Comparison of ENCODE assay signal across 12 cellular contexts in genomic region chrX:2632533-2633504, GRCh38. TPM values are rescaled to one million over a fixed set of nuclear protein-coding genes. Genes with fewer than 3 reads are reported as not detected.
DNase-seq lines count a peak whose midpoint lies in the region; ATAC-seq and TF ChIP-seq lines count a peak whose summit lies in the region.
"Had no signal": no experiment of that assay in that cellular context is flagged by ENCODE, and none has a peak within 500 bp of the region (broad histone marks: within the 10 kb centered on the region; RNA-seq: fewer than 3 reads in every experiment).

No MANE protein-coding gene starts in this region.

- H3K9me3 ChIP-seq in colonic mucosa (no peaks in the 10 kb centered on the region), lower lobe of right lung (peaks cover 13% of the 10 kb centered on the region)
- H3K9me3 ChIP-seq: tibial artery had no signal

- peaks cover 40% of the 10 kb centered on the region for H3K36me3 Mint-ChIP-seq in activated naive CD4-positive, alpha-beta T cell treated with anti-CD3 and anti-CD28 coated beads, Interleukin-2, amount 50 U/mL, for 24 hours
- H3K36me3 Mint-ChIP-seq in activated naive CD4-positive, alpha-beta T cell treated with anti-CD3 and anti-CD28 coated beads for 36 hours (ENCODE audit: low read depth), result peaks cover 51% of the 10 kb centered on the region
- peaks cover 59 to 61% of the 10 kb centered on the region in 2 donors for H3K36me3 Mint-ChIP-seq in stimulated activated naive B cell treated with anti-CD40 and anti-IgM and Interleukin-4, amounts not matched to agents 10 μg/mL and 1 μg/mL and 100 μg/mL, for 72 hours

- H3K27me3 ChIP-seq in colonic mucosa (no peaks in the 10 kb centered on the region), lower lobe of right lung (ENCODE audit: low read depth) (no peaks in the 10 kb centered on the region)
- H3K27me3 ChIP-seq: tibial artery had no signal

- H3K36me3 ChIP-seq in colonic mucosa (no peaks in the 10 kb centered on the region), lower lobe of right lung (peaks cover 6% of the 10 kb centered on the region)

- no peaks in the 10 kb centered on the region for H3K27me3 Mint-ChIP-seq in activated naive CD4-positive, alpha-beta T cell treated with anti-CD3 and anti-CD28 coated beads, Interleukin-2, amount 50 U/mL, for 24 hours
- no peaks in the 10 kb centered on the region for H3K27me3 Mint-ChIP-seq in activated naive CD4-positive, alpha-beta T cell treated with anti-CD3 and anti-CD28 coated beads for 36 hours (ENCODE audit: low read depth)
- H3K27me3 Mint-ChIP-seq in stimulated activated naive B cell treated with anti-CD40 and anti-IgM and Interleukin-4, amounts not matched to agents 10 μg/mL and 1 μg/mL and 100 μg/mL, for 72 hours, result no peaks in the 10 kb centered on the region

- H3K9me3 Mint-ChIP-seq in activated naive CD4-positive, alpha-beta T cell treated with anti-CD3 and anti-CD28 coated beads, Interleukin-2, amount 50 U/mL, for 24 hours, result peaks cover 26% of the 10 kb centered on the region
- H3K9me3 Mint-ChIP-seq in activated naive CD4-positive, alpha-beta T cell treated with anti-CD3 and anti-CD28 coated beads for 36 hours, result peaks cover 39% of the 10 kb centered on the region
- peaks cover 29 to 32% of the 10 kb centered on the region in 2 donors for H3K9me3 Mint-ChIP-seq in stimulated activated naive B cell treated with anti-CD40 and anti-IgM and Interleukin-4, amounts not matched to agents 10 μg/mL and 1 μg/mL and 100 μg/mL, for 72 hours

- intact Hi-C loops in activated naive CD4-positive, alpha-beta T cell treated with anti-CD3 and anti-CD28 coated beads for 36 hours (cut with micrococcal nuclease), result no loop called here
- intact Hi-C loops in colonic mucosa (cut with DNase I) (no loop called here), lower lobe of right lung (cut with DNase I) (no loop called here)

- H3K27ac Mint-ChIP-seq in activated naive CD4-positive, alpha-beta T cell treated with anti-CD3 and anti-CD28 coated beads, Interleukin-2, amount 50 U/mL, for 24 hours, result peak overlapping the region; percentile 46
- H3K27ac Mint-ChIP-seq in activated naive CD4-positive, alpha-beta T cell treated with anti-CD3 and anti-CD28 coated beads for 36 hours, result no peak overlapping the region
- peak overlapping the region; percentile 85 for H3K27ac Mint-ChIP-seq in stimulated activated naive B cell treated with anti-CD40 and anti-IgM and Interleukin-4, amounts not matched to agents 10 μg/mL and 1 μg/mL and 100 μg/mL, for 72 hours

- H3K4me3 ChIP-seq in Jurkat, Clone E6-1 (ENCODE audit: low read length), result no peak overlapping the region
- H3K4me3 ChIP-seq in colonic mucosa (no peak overlapping the region), lower lobe of right lung (no peak overlapping the region)
- H3K4me3 ChIP-seq: tibial artery had no signal

- H3K27ac ChIP-seq in colonic mucosa (peak overlapping the region; percentile 36), lower lobe of right lung (no peak overlapping the region)
- H3K27ac ChIP-seq: tibial artery had no signal

- CTCF ChIA-PET in activated naive CD4-positive, alpha-beta T cell treated with anti-CD3 and anti-CD28 coated beads for 36 hours (lab: Charles Lee), result no interaction called here

- H3K4me1 Mint-ChIP-seq in activated naive CD4-positive, alpha-beta T cell treated with anti-CD3 and anti-CD28 coated beads, Interleukin-2, amount 50 U/mL, for 24 hours, result peaks cover 42% of the 10 kb centered on the region
- peaks cover 36% of the 10 kb centered on the region for H3K4me1 Mint-ChIP-seq in activated naive CD4-positive, alpha-beta T cell treated with anti-CD3 and anti-CD28 coated beads for 36 hours (ENCODE audit: low read depth)
- peaks cover 39 to 43% of the 10 kb centered on the region in 2 donors for H3K4me1 Mint-ChIP-seq in stimulated activated naive B cell treated with anti-CD40 and anti-IgM and Interleukin-4, amounts not matched to agents 10 μg/mL and 1 μg/mL and 100 μg/mL, for 72 hours

- H3K9ac ChIP-seq in colonic mucosa (ENCODE audit: low read depth in 2 of 2, low read length in 2 of 2), result no peak overlapping the region

- H3K4me3 Mint-ChIP-seq in activated naive CD4-positive, alpha-beta T cell treated with anti-CD3 and anti-CD28 coated beads, Interleukin-2, amount 50 U/mL, for 24 hours, result no peak overlapping the region
- no peak overlapping the region for H3K4me3 Mint-ChIP-seq in activated naive CD4-positive, alpha-beta T cell treated with anti-CD3 and anti-CD28 coated beads for 36 hours
- H3K4me3 Mint-ChIP-seq in stimulated activated naive B cell treated with anti-CD40 and anti-IgM and Interleukin-4, amounts not matched to agents 10 μg/mL and 1 μg/mL and 100 μg/mL, for 72 hours, result peak overlapping the region in 1 of 2 donors; percentile 60

- DNase-seq in activated naive CD4-positive, alpha-beta T cell treated with anti-CD3 and anti-CD28 coated beads for 36 hours, result no peak
- peak; percentile 21 for DNase-seq in Jurkat, Clone E6-1 (ENCODE audit: low read depth, low spot score)
- DNase-seq in colonic mucosa, result no peak
- no peak for DNase-seq in stimulated activated naive B cell treated with anti-CD40 and anti-IgM and Interleukin-4, amounts not matched to agents 10 μg/mL and 1 μg/mL and 100 μg/mL, for 72 hours
- DNase-seq in lower lobe of right lung, result no peak
- DNase-seq in SHP77 (lab: John Stamatoyannopoulos, UW), result no peak
- DNase-seq: DMS153, NCI-H1436, NCI-H510A treated with DMSO at 0.1 percent for 48 hours, tibial artery had no signal

- TF ChIP-seq CTCF in colonic mucosa (IDR thresholded peaks at IDR 0.05) (no peak), lower lobe of right lung (IDR thresholded peaks at IDR 0.05) (no peak)

- H3K4me1 ChIP-seq in colonic mucosa, result no peaks in the 10 kb centered on the region
- H3K4me1 ChIP-seq in lower lobe of right lung, result no peaks in the 10 kb centered on the region
- H3K4me1 ChIP-seq: tibial artery had no signal

- no peak for ATAC-seq in stimulated activated naive B cell treated with anti-CD40 and anti-IgM and Interleukin-4, amounts not matched to agents 10 μg/mL and 1 μg/mL and 100 μg/mL, for 72 hours (replicated peaks)
- no peak for ATAC-seq in GM19452 (IDR thresholded peaks at IDR 0.05; ENCODE audit: unreplicated experiment)
- ATAC-seq in lower lobe of right lung, result no peak

RNA-seq across cellular contexts. Expression of gene CD99, which starts 58.3 kb away (rescaled TPM):
- total RNA-seq in activated naive CD4-positive, alpha-beta T cell treated with anti-CD3 and anti-CD28 coated beads for 36 hours, result 100 to 1,000 TPM; 205 to 215 TPM
- 682 TPM for polyA plus RNA-seq in Jurkat, Clone E6-1 (2012; ENCODE audit: insufficient read depth, insufficient read length)
- 100 to 1,000 TPM; 168 to 202 TPM for total RNA-seq in colonic mucosa
- total RNA-seq in lower lobe of right lung, result 249 TPM
